11 cellular contexts compared by ENCODE assay signal in genomic region chr10:13984647-13985155, GRCh38.
DNase-seq lines count a peak whose midpoint lies in the region; ATAC-seq, FAIRE-seq and TF ChIP-seq lines count a peak whose summit lies in the region.
"Had no signal": no experiment of that assay in that cellular context is flagged by ENCODE, and none has a peak within 500 bp of the region (broad histone marks: within the 10 kb centered on the region; RNA-seq: fewer than 3 reads in every experiment).

No MANE protein-coding gene starts in this region.

- ATAC-seq in Panc1 (peak; percentile 77), GM21381 (IDR thresholded peaks at IDR 0.05; ENCODE audit: unreplicated experiment) (no peak), GM21367 (IDR thresholded peaks at IDR 0.05; ENCODE audit: unreplicated experiment) (no peak)

- no TSS peak for BruUV-seq in Panc1 (replicated peaks; lab: Mats Ljungman, UMichigan)

- TF ChIP-seq POLR2A in uterus (IDR thresholded peaks at IDR 0.05) (no peak), esophagus muscularis mucosa (IDR thresholded peaks at IDR 0.05; ENCODE audit: low read depth) (no peak)

- no peak overlapping the region for H2BK120ac ChIP-seq in neuronal stem cell (ENCODE audit: low read depth, low read length)

- no peak overlapping the region for H3K14ac ChIP-seq in neuronal stem cell (ENCODE audit: low read length)

- no peak overlapping the region for H4K8ac ChIP-seq in neuronal stem cell (ENCODE audit: low read depth, low read length)

- H3K4me1 ChIP-seq in Panc1 (ENCODE audit: control insufficient read depth, insufficient read depth, low read length) (no peaks in the 10 kb centered on the region), neuronal stem cell (ENCODE audit: control insufficient read depth in 2 of 2, insufficient read depth in 1 of 2, low read depth in 1 of 2, low read length in 2 of 2) (peaks cover under 1 to 9% of the 10 kb centered on the region in 2 donors), uterus (no peaks in the 10 kb centered on the region), esophagus muscularis mucosa (peaks cover 6 to 19% (median 9%) of the 10 kb centered on the region in 4 donors)

- peak overlapping the region; percentile 11 for H2BK15ac ChIP-seq in neuronal stem cell (ENCODE audit: low read length)

- no peak overlapping the region for H2AFZ ChIP-seq in neuronal stem cell (ENCODE audit: low read length)

- H2BK5ac ChIP-seq in neuronal stem cell (ENCODE audit: low read length) = no peak overlapping the region

- H3K4ac ChIP-seq in neuronal stem cell (ENCODE audit: low read length) = no peak overlapping the region

- FAIRE-seq in G401.6 (lab: Jason Lieb, UNC) = peak; percentile 95

- H3K27ac ChIP-seq in Panc1 (ENCODE audit: low read length) (peak overlapping the region; percentile 52; the same call in 1 of the 2 replicates), neuronal stem cell (replicated peaks; ENCODE audit: low read length) (no peak overlapping the region), uterus (no peak overlapping the region), esophagus muscularis mucosa (replicated peaks in 1 of 4) (no peak overlapping the region)

- H3K9me3 ChIP-seq in Panc1 (ENCODE audit: control insufficient read depth, insufficient read depth, low read depth, low read length) = no peaks in the 10 kb centered on the region
- peaks cover 0 to 6% of the 10 kb centered on the region in 2 donors for H3K9me3 ChIP-seq in neuronal stem cell (replicated peaks in 1 of 2; ENCODE audit: control insufficient read depth in 2 of 2, insufficient read depth in 1 of 2, low read depth in 1 of 2, low read length in 2 of 2)
- no peaks in the 10 kb centered on the region for H3K9me3 ChIP-seq in uterus
- H3K9me3 ChIP-seq in esophagus muscularis mucosa = no peaks in the 10 kb centered on the region

- no peaks in the 10 kb centered on the region for H3K79me1 ChIP-seq in neuronal stem cell (ENCODE audit: low read depth, low read length)

- TF ChIP-seq CTCF in Panc1 (IDR thresholded peaks at IDR 0.05) = no peak
- no peak for TF ChIP-seq CTCF in epithelial cell of esophagus (IDR thresholded peaks at IDR 0.05; ENCODE audit: insufficient read depth, low read depth, low read length, missing control alignments)
- TF ChIP-seq CTCF in uterus (IDR thresholded peaks at IDR 0.05) = no peak
- TF ChIP-seq CTCF in esophagus muscularis mucosa (IDR thresholded peaks at IDR 0.05) = no peak

- H3K36me3 ChIP-seq in Panc1 (ENCODE audit: control insufficient read depth, insufficient read depth, low read length) (no peaks in the 10 kb centered on the region), neuronal stem cell (replicated peaks in 1 of 2; ENCODE audit: control insufficient read depth in 2 of 2, insufficient read depth in 2 of 2, low read length in 2 of 2) (no peaks in the 10 kb centered on the region), uterus (no peaks in the 10 kb centered on the region), esophagus muscularis mucosa (no peaks in the 10 kb centered on the region)

- DNase-seq in Panc1 (ENCODE audit: low read depth, low spot score) = peak; percentile 76
- DNase-seq in epithelial cell of esophagus (ENCODE audit: low read depth) = peak; percentile 94
- DNase-seq in neuronal stem cell (ENCODE audit: low spot score) = no peak
- no peak for DNase-seq in uterus
- no peak for DNase-seq in esophagus muscularis mucosa (ENCODE audit: extremely low spot score)
- DNase-seq: cerebellar nuclear complex; stimulated activated CD4-positive, alpha-beta T cell treated with anti-CD3 and anti-CD28 coated beads, Interleukin-15, amount 100 ng/mL, for 24 hours; stimulated activated naive B cell treated with anti-CD40 and anti-IgM and Interleukin-4, amounts not matched to agents 10 μg/mL and 1 μg/mL and 100 μg/mL, for 72 hours had no signal

- no peak for TF ChIP-seq EP300 in esophagus muscularis mucosa (IDR thresholded peaks at IDR 0.05)

- no peak overlapping the region for H4K91ac ChIP-seq in neuronal stem cell (ENCODE audit: low read depth, low read length, poor library complexity)

- POLR2A ChIA-PET in Panc1 (lab: Charles Lee) = no interaction called here

- no peak overlapping the region for H3K4me3 ChIP-seq in Panc1 (ENCODE audit: low read depth in 2 of 2, low read length in 2 of 2)
- no peak overlapping the region for H3K4me3 ChIP-seq in epithelial cell of esophagus (ENCODE audit: low read length)
- H3K4me3 ChIP-seq in neuronal stem cell (ENCODE audit: low read length in 2 of 2) = no peak overlapping the region
- H3K4me3 ChIP-seq in uterus = no peak overlapping the region
- no peak overlapping the region for H3K4me3 ChIP-seq in esophagus muscularis mucosa

- in situ Hi-C loops in Panc1 (cut with HindIII; ENCODE audit: low pct_unique_long_range_greater_than_20kb, low sequenced_read_pairs) = no loop called here

- no peak overlapping the region for H3K9ac ChIP-seq in neuronal stem cell (ENCODE audit: low read depth, low read length, poor library complexity)

- CTCF ChIA-PET in Panc1 (lab: Charles Lee) = no interaction called here

- no peak overlapping the region for H3K23ac ChIP-seq in neuronal stem cell (ENCODE audit: low read depth, low read length, poor library complexity)

- peak overlapping the region; percentile 5 for H2BK12ac ChIP-seq in neuronal stem cell (ENCODE audit: low read length)

- H3K27me3 ChIP-seq in Panc1 (ENCODE audit: control insufficient read depth, insufficient read depth, low read length) (no peaks in the 10 kb centered on the region), neuronal stem cell (ENCODE audit: control insufficient read depth in 3 of 3, insufficient read depth in 3 of 3, low read depth in 1 of 3, low read length in 3 of 3) (no peaks in the 10 kb centered on the region), uterus (no peaks in the 10 kb centered on the region), esophagus muscularis mucosa (no peaks in the 10 kb centered on the region)

- no peak overlapping the region for H3K4me2 ChIP-seq in neuronal stem cell (ENCODE audit: insufficient read depth, low read length, poor library complexity, severe bottlenecking)

- intact Hi-C loops in Panc1 (cut with micrococcal nuclease; ENCODE audit: unreplicated experiment) = no loop called here
- intact Hi-C loops in uterus (cut with DNase I; ENCODE audit: low total_unique reads) = no loop called here
- intact Hi-C loops in esophagus muscularis mucosa (cut with DNase I) = no loop called here

- no CpG with 5 or more reads among the region's 7 CpGs for WGBS in neuronal stem cell (ENCODE audit: extremely low coverage in 2 of 2, insufficient read length in 2 of 2, insufficient replicate concordance in 1 of 2), 2 donors
- 72% methylated on average over 4 of the region's 7 CpGs for WGBS in esophagus muscularis mucosa

- peak overlapping the region; percentile 9 for H3K18ac ChIP-seq in neuronal stem cell (ENCODE audit: low read length)

- H2AK5ac ChIP-seq in neuronal stem cell (ENCODE audit: low read depth, low read length) = peak overlapping the region; percentile 9

Comparison
In these comparisons a context has a peak if more than half of its experiments do, and no peak if none do; other contexts are left out.
1. DNase-seq: peak in Panc1 (single experiment) and epithelial cell of esophagus (single experiment); none in neuronal stem cell (single experiment), uterus (0 of 2) and esophagus muscularis mucosa (single experiment).